30 cellular contexts compared by ENCODE assay signal in genomic region chr3:135444058-135444457, GRCh38.
"Had no signal": no experiment of that assay in that cellular context is flagged by ENCODE, and none has a peak within 500 bp of the region (broad histone marks: within the 10 kb centered on the region; RNA-seq: fewer than 3 reads in every experiment).

No MANE protein-coding gene starts in this region.

- H3K4me2 ChIP-seq: hepatocyte, neural progenitor cell, smooth muscle cell had no signal

- H3K79me2 ChIP-seq: hepatocyte had no signal

- ATAC-seq: esophagus mucosa; gastrocnemius medialis; heart left ventricle; left lung; naive thymus-derived CD4-positive, alpha-beta T cell; sciatic nerve had no signal

- H3K36me3 ChIP-seq: gastrocnemius medialis, heart left ventricle, left lung, neural progenitor cell, prostate gland, right atrium auricular region, stomach, tibial artery had no signal

- H3K4me3 Mint-ChIP-seq: endodermal cell; naive thymus-derived CD4-positive, alpha-beta T cell; nephron; neural progenitor cell; type B pancreatic cell had no signal

- H3K36me3 Mint-ChIP-seq: naive thymus-derived CD4-positive, alpha-beta T cell; neural progenitor cell; type B pancreatic cell had no signal

- H3K27me3 Mint-ChIP-seq: naive thymus-derived CD4-positive, alpha-beta T cell had no signal

- H3K4me1 Mint-ChIP-seq: naive thymus-derived CD4-positive, alpha-beta T cell; nephron had no signal

- H3K4me1 ChIP-seq: gastrocnemius medialis, heart left ventricle, left lung, neural progenitor cell, prostate gland, right atrium auricular region, stomach, testis, tibial artery had no signal

- H3K4me3 ChIP-seq: dorsolateral prefrontal cortex, gastrocnemius medialis, heart left ventricle, hepatocyte, left lung, neural progenitor cell, prostate gland, right atrium auricular region, smooth muscle cell, stomach, testis, tibial artery had no signal

- DNase-seq: dorsolateral prefrontal cortex; effector CD4-positive, alpha-beta T cell; foreskin fibroblast; gastrocnemius medialis; heart left ventricle; kidney; left lung; mesendoderm; midbrain; naive thymus-derived CD4-positive, alpha-beta T cell; nucleus accumbens; stimulated activated CD4-positive, alpha-beta T cell treated with anti-CD3 and anti-CD28 coated beads, Interleukin-12 subunit alpha, Interleukin-12 subunit beta, amount 100 ng/mL, for 4 hours; stimulated activated CD4-positive, alpha-beta T cell treated with anti-CD3 and anti-CD28 coated beads, Interleukin-1b, Interleukin-23, amount 100 ng/mL, for 48 hours; stimulated activated CD4-positive, alpha-beta T cell treated with anti-CD3 and anti-CD28 coated beads, Interleukin-4, amount 100 ng/mL, for 1 hour; stimulated activated CD8-positive, alpha-beta memory T cell treated with anti-CD3 and anti-CD28 coated beads, Interleukin-4, amount 100 ng/mL, for 48 hours; stimulated activated naive CD4-positive, alpha-beta T cell treated with Interleukin-2 at 50 U/mL for 16 hours; stomach; testis; tibial artery had no signal

- H3K9me3 Mint-ChIP-seq: endodermal cell, nephron, neural progenitor cell, type B pancreatic cell had no signal

- H3K27me3 ChIP-seq: dorsolateral prefrontal cortex, gastrocnemius medialis, heart left ventricle, hepatocyte, left lung, neural progenitor cell, right atrium auricular region, stomach, testis, tibial artery had no signal

- H3K9me3 ChIP-seq: gastrocnemius medialis, heart left ventricle, left lung, prostate gland, right atrium auricular region, stomach, testis, tibial artery had no signal

- H3K27ac Mint-ChIP-seq: endodermal cell; naive thymus-derived CD4-positive, alpha-beta T cell; nephron; neural progenitor cell; type B pancreatic cell had no signal

- H3K9ac ChIP-seq: neural progenitor cell had no signal

- H3K27ac ChIP-seq: dorsolateral prefrontal cortex, epithelial cell of prostate, gastrocnemius medialis, heart left ventricle, hepatocyte, left lung, neural progenitor cell, prostate gland, right atrium auricular region, stomach, testis, tibial artery had no signal

- H2AFZ ChIP-seq: hepatocyte, neural progenitor cell had no signal
